1 cellular context compared by ENCODE assay signal in genomic region chr7:6407434-6407833, GRCh38.
TF ChIP-seq lines count a peak whose summit lies in the region.

No MANE protein-coding gene starts in this region.

TF ChIP-seq in GM23338, 12 proteins besides CTCF, POLR2A, EP300 and RAD21 (continued from another document):
- TF ChIP-seq JUNB (IDR thresholded peaks at IDR 0.05; ENCODE audit: unreplicated experiment) (no peak), ZNF114 (CRISPR knock-in tag; IDR thresholded peaks at IDR 0.05) (no peak)
